Comparison of ENCODE assay signal across 8 cellular contexts in the genomic region with DNA sequence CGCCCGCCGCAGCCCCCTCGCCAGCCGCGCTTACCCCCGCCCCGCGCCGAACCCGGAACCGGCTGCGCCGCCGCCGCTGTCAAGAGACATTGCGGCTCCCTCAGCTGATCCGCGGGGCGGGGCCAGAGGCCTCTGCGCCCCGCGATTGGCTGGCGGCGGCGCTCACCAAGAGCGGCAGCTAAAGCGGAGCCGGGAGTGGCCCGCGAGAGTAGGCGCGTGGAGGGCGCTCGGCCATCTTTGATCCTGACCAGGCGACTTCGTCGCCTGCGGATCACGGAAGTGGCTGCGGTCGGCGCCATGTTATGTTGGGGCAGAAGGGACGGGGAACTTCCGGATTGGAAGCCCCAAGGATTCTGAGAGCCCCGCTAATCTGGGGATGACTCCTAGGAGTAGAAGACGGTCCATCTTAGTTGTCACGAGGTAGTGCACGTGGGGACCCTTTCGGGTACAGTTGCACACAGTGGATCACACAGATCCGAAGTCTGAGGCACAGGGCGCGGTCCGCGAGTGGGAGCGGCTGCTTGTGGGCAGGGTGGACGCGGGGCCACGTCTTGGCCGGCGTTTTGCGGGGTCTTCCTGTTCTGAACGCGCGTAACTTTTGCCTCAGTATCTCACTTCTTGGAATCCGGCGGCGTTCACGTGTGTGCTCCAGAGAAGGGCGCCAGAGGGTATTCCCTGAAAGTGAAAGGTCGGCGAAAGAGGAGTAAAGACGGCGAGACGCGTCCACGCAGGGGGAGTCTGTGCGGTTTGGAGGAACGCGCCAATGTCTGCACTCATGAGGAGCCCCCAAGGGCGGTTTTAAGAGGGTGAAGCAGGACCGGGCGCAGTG. TPM values are rescaled to one million over a fixed set of nuclear protein-coding genes. Genes with fewer than 3 reads are reported as not detected.
DNase-seq lines count a peak whose midpoint lies in the region; ATAC-seq and TF ChIP-seq lines count a peak whose summit lies in the region.

A gene with protein sequence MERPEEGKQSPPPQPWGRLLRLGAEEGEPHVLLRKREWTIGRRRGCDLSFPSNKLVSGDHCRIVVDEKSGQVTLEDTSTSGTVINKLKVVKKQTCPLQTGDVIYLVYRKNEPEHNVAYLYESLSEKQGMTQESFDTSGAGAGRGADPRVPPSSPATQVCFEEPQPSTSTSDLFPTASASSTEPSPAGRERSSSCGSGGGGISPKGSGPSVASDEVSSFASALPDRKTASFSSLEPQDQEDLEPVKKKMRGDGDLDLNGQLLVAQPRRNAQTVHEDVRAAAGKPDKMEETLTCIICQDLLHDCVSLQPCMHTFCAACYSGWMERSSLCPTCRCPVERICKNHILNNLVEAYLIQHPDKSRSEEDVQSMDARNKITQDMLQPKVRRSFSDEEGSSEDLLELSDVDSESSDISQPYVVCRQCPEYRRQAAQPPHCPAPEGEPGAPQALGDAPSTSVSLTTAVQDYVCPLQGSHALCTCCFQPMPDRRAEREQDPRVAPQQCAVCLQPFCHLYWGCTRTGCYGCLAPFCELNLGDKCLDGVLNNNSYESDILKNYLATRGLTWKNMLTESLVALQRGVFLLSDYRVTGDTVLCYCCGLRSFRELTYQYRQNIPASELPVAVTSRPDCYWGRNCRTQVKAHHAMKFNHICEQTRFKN (minus strand): TSS at position 93 of the 829 bp plus-strand sequence. CDS start 277 bp downstream, outside the sequence.

- peak within 1 kb of the TSS; percentile 82 for H3K9ac ChIP-seq in fibroblast of lung (ENCODE audit: insufficient read depth, low read length)

- intact Hi-C loops in activated T-helper 2 cell treated with anti-CD3 and anti-CD28 coated beads, Interferon-gamma antibody, Interleukin-2, Interleukin-4, amounts not matched to agents 10 μg/mL and 5 μg/mL and 100 μg/mL, durations not matched to agents 14 hours and 24 hours and 36 hours (cut with micrococcal nuclease): loop anchor here (1.0 to 5.0 kb wide), 7 partner anchors 21 to 294 kb away; a partner anchor contains a TSS

- H2AFZ ChIP-seq in fibroblast of lung (ENCODE audit: low read length): peak within 1 kb of the TSS; percentile 83

- H3K4me1 ChIP-seq in Peyer's patch (peaks cover 0 to 6% (median 0%) of the 10 kb centered on the region in 4 donors), fibroblast of lung (ENCODE audit: control insufficient read depth, extremely low read depth, insufficient read depth, low read length) (peaks cover 3% of the 10 kb centered on the region)

- H3K27ac Mint-ChIP-seq in activated T-helper 2 cell treated with anti-CD3 and anti-CD28 coated beads, Interferon-gamma antibody, Interleukin-2, Interleukin-4, amounts not matched to agents 10 μg/mL and 5 μg/mL and 100 μg/mL, durations not matched to agents 14 hours and 24 hours and 36 hours: peak within 1 kb of the TSS; percentile 99
- peak within 1 kb of the TSS; percentile 99 to 100 (median 100) for H3K27ac Mint-ChIP-seq in naive B cell
- H3K27ac Mint-ChIP-seq in stimulated activated effector memory CD8-positive, alpha-beta T cell treated with anti-CD3 and anti-CD28 coated beads, Interleukin-12 subunit alpha, Interleukin-12 subunit beta, amount 100 ng/mL, for 72 hours: peak within 1 kb of the TSS; percentile 100

- peak within 1 kb of the TSS; percentile 85 to 98 (median 92) for H3K27ac ChIP-seq in Peyer's patch
- peak within 1 kb of the TSS; percentile 96 for H3K27ac ChIP-seq in fibroblast of lung (ENCODE audit: insufficient read depth, low read length)

- TF ChIP-seq POLR2A in Peyer's patch (IDR thresholded peaks at IDR 0.05): peak; percentile 49 to 51

- peak within 1 kb of the TSS; percentile 47 to 92 (median 84) for H3K4me3 ChIP-seq in Peyer's patch
- H3K4me3 ChIP-seq in fibroblast of lung (replicated peaks in 1 of 4; ENCODE audit: control extremely low read depth in 1 of 4, insufficient read depth in 1 of 4, low read depth in 3 of 4, low read length in 4 of 4): peak within 1 kb of the TSS; percentile 73 to 95 (median 74)

- peak; percentile 94 for ATAC-seq in GM21447 (IDR thresholded peaks at IDR 0.05; ENCODE audit: unreplicated experiment)
- peak; percentile 96 to 97 for ATAC-seq in naive B cell (ENCODE audit: low read depth in 2 of 2)
- peak; percentile 99 for ATAC-seq in stimulated activated effector memory CD8-positive, alpha-beta T cell treated with anti-CD3 and anti-CD28 coated beads, Interleukin-12 subunit alpha, Interleukin-12 subunit beta, amount 100 ng/mL, for 72 hours

- peak within 1 kb of the TSS; percentile 87 for H3K4me2 ChIP-seq in fibroblast of lung (ENCODE audit: extremely low read depth, insufficient read depth, low read length)

- no peaks in the 10 kb centered on the region for H4K20me1 ChIP-seq in fibroblast of lung (ENCODE audit: control insufficient read depth, extremely low read depth, insufficient read depth, low read length)

- peaks cover 13% of the 10 kb centered on the region for H3K4me1 Mint-ChIP-seq in activated T-helper 2 cell treated with anti-CD3 and anti-CD28 coated beads, Interferon-gamma antibody, Interleukin-2, Interleukin-4, amounts not matched to agents 10 μg/mL and 5 μg/mL and 100 μg/mL, durations not matched to agents 14 hours and 24 hours and 36 hours (ENCODE audit: low read depth)
- peaks cover 11 to 43% (median 17%) of the 10 kb centered on the region in 3 donors for H3K4me1 Mint-ChIP-seq in naive B cell
- peaks cover 29% of the 10 kb centered on the region for H3K4me1 Mint-ChIP-seq in stimulated activated effector memory CD8-positive, alpha-beta T cell treated with anti-CD3 and anti-CD28 coated beads, Interleukin-12 subunit alpha, Interleukin-12 subunit beta, amount 100 ng/mL, for 72 hours

- peak within 1 kb of the TSS; percentile 97 for H3K4me3 Mint-ChIP-seq in activated T-helper 2 cell treated with anti-CD3 and anti-CD28 coated beads, Interferon-gamma antibody, Interleukin-2, Interleukin-4, amounts not matched to agents 10 μg/mL and 5 μg/mL and 100 μg/mL, durations not matched to agents 14 hours and 24 hours and 36 hours (ENCODE audit: low read depth)
- H3K4me3 Mint-ChIP-seq in naive B cell: peak within 1 kb of the TSS in 7 of 8 donors; percentile 96 to 100 (median 99)
- H3K4me3 Mint-ChIP-seq in stimulated activated effector memory CD8-positive, alpha-beta T cell treated with anti-CD3 and anti-CD28 coated beads, Interleukin-12 subunit alpha, Interleukin-12 subunit beta, amount 100 ng/mL, for 72 hours: peak within 1 kb of the TSS; percentile 99

- peaks cover 3% of the 10 kb centered on the region for H3K27me3 Mint-ChIP-seq in activated T-helper 2 cell treated with anti-CD3 and anti-CD28 coated beads, Interferon-gamma antibody, Interleukin-2, Interleukin-4, amounts not matched to agents 10 μg/mL and 5 μg/mL and 100 μg/mL, durations not matched to agents 14 hours and 24 hours and 36 hours (ENCODE audit: low read depth)
- H3K27me3 Mint-ChIP-seq in naive B cell: peaks cover 0 to 9% (median 0%) of the 10 kb centered on the region in 3 donors

- in situ Hi-C loops in Caki2 (cut with HindIII; ENCODE audit: low pct_unique_long_range_greater_than_20kb, low sequenced_read_pairs): no loop called here

- DNase-seq in Caki2 (ENCODE audit: low read depth) (peak; percentile 93), HuH-7 (ENCODE audit: low spot score) (peak; percentile 91), Peyer's patch (peak; percentile 95 to 98 (median 97)), fibroblast of lung (ENCODE audit: low read depth in 2 of 2) (peak; percentile 97 to 98), naive B cell (peak; percentile 94)
- DNase-seq in activated T-helper 2 cell treated with anti-CD3 and anti-CD28 coated beads, Interferon-gamma antibody, Interleukin-2, Interleukin-4, amounts not matched to agents 10 μg/mL and 5 μg/mL and 100 μg/mL, durations not matched to agents 14 hours and 24 hours and 36 hours (ENCODE audit: low spot score): peak; percentile 94
- DNase-seq in stimulated activated effector memory CD8-positive, alpha-beta T cell treated with anti-CD3 and anti-CD28 coated beads, Interleukin-12 subunit alpha, Interleukin-12 subunit beta, amount 100 ng/mL, for 72 hours (ENCODE audit: low spot score in 2 of 2): peak; percentile 78 to 95

- H3K79me2 ChIP-seq in fibroblast of lung (ENCODE audit: control insufficient read depth, insufficient read depth, low read length): peaks cover 18% of the 10 kb centered on the region

- H3K36me3 ChIP-seq in Peyer's patch (peaks cover 0 to 12% (median 0%) of the 10 kb centered on the region in 3 donors), fibroblast of lung (ENCODE audit: control insufficient read depth, insufficient read depth, low read length) (peaks cover 3% of the 10 kb centered on the region)

- H3K36me3 Mint-ChIP-seq in activated T-helper 2 cell treated with anti-CD3 and anti-CD28 coated beads, Interferon-gamma antibody, Interleukin-2, Interleukin-4, amounts not matched to agents 10 μg/mL and 5 μg/mL and 100 μg/mL, durations not matched to agents 14 hours and 24 hours and 36 hours (ENCODE audit: low read depth): peaks cover 63% of the 10 kb centered on the region
- peaks cover 4 to 21% of the 10 kb centered on the region in 2 donors for H3K36me3 Mint-ChIP-seq in naive B cell
- H3K36me3 Mint-ChIP-seq in stimulated activated effector memory CD8-positive, alpha-beta T cell treated with anti-CD3 and anti-CD28 coated beads, Interleukin-12 subunit alpha, Interleukin-12 subunit beta, amount 100 ng/mL, for 72 hours: peaks cover 47% of the 10 kb centered on the region

- TF ChIP-seq CTCF in Peyer's patch (IDR thresholded peaks at IDR 0.05) (no peak), fibroblast of lung (conservative IDR thresholded peaks at IDR 0.05 in 1 of 2, IDR thresholded peaks at IDR 0.05 in 1 of 2; ENCODE audit: low read depth in 1 of 2, low read length in 2 of 2) (no peak)

- H3K9me3 ChIP-seq in Peyer's patch (no peaks in the 10 kb centered on the region), fibroblast of lung (ENCODE audit: control insufficient read depth, insufficient read depth, low read depth, low read length) (no peaks in the 10 kb centered on the region)

- peaks cover 42% of the 10 kb centered on the region for H3K9me3 Mint-ChIP-seq in activated T-helper 2 cell treated with anti-CD3 and anti-CD28 coated beads, Interferon-gamma antibody, Interleukin-2, Interleukin-4, amounts not matched to agents 10 μg/mL and 5 μg/mL and 100 μg/mL, durations not matched to agents 14 hours and 24 hours and 36 hours
- peaks cover 0 to 10% (median 5%) of the 10 kb centered on the region in 7 donors for H3K9me3 Mint-ChIP-seq in naive B cell
- peaks cover 9% of the 10 kb centered on the region for H3K9me3 Mint-ChIP-seq in stimulated activated effector memory CD8-positive, alpha-beta T cell treated with anti-CD3 and anti-CD28 coated beads, Interleukin-12 subunit alpha, Interleukin-12 subunit beta, amount 100 ng/mL, for 72 hours

- H3K27me3 ChIP-seq in Peyer's patch: no peaks in the 10 kb centered on the region
- H3K27me3 ChIP-seq in fibroblast of lung (ENCODE audit: control insufficient read depth, insufficient read depth, low read length): no peaks in the 10 kb centered on the region

RNA-seq across cellular contexts. Expression of the gene that starts here (rescaled TPM):
- total RNA-seq in Caki2 (2014; rRNA removed; shearing (Covaris generic); ENCODE audit: low replicate concordance): 7.1 and 17.5 TPM in 2 replicates
- total RNA-seq in Peyer's patch (100 to 1,000 TPM in 1 of 4 donors, 10 to 100 TPM in 3; 80.6 to 125 (median 94.7) TPM), fibroblast of lung (21.6 and 28.2 TPM in 2 replicates)
- total RNA-seq in activated T-helper 2 cell treated with anti-CD3 and anti-CD28 coated beads, Interferon-gamma antibody, Interleukin-2, Interleukin-4, amounts not matched to agents 10 μg/mL and 5 μg/mL and 100 μg/mL, durations not matched to agents 14 hours and 24 hours and 36 hours: 55.0 and 59.9 TPM in 2 replicates
- polyA plus RNA-seq in fibroblast of lung (19.1 and 24.3 TPM in 2 replicates), naive B cell (ENCODE audit: low read depth in 6 of 6) (10 to 100 TPM; 15.3 to 27.8 (median 21.1) TPM)
- 17.4 and 19.4 TPM in 2 replicates for polyA plus RNA-seq in fibroblast of lung (2012)
- polyA minus RNA-seq in fibroblast of lung (ENCODE audit: low replicate concordance): 127 and 193 TPM in 2 replicates

Comparison
In these comparisons a context has a peak if more than half of its experiments do, and no peak if none do; other contexts are left out.
1. Peak in every context shown above with its lines: DNase-seq, ATAC-seq, H3K4me3 ChIP-seq and H3K27ac ChIP-seq.